8 cellular contexts compared by ENCODE assay signal in the genomic region with DNA sequence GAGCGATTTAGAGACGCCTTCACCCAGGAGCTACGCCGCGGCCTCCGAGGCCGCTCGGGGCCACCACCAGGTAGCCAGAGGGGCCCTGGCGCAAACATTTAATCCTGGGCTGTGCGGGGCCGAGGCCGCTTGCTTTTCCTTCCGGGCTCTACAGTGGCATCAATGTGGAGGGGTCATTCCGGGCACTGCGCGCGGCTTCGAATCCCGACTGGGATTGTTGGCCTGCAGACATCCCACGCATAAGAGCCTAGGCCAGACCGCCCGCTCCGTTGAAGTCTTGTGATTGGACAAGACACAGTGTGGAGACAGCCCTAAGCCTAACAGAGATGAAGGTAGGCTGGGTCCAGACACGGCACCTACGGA. TPM values are rescaled to one million over a fixed set of nuclear protein-coding genes. Genes with fewer than 3 reads are reported as not detected.
DNase-seq lines count a peak whose midpoint lies in the region; ATAC-seq and TF ChIP-seq lines count a peak whose summit lies in the region.

No MANE protein-coding gene starts in this region.

- ATAC-seq in HG03045 (IDR thresholded peaks at IDR 0.05; ENCODE audit: unreplicated experiment) (peak; percentile 14), SK-N-SH treated with all-trans-retinoic acid at 6 μM for 48 hours (peak; percentile 12), natural killer cell (peak in 1 of 3 donors; percentile 0)

- DNase-seq in NCI-H2171 (lab: John Stamatoyannopoulos, UW) (peak; percentile 2), NCI-H2171 treated with DMSO at 0.1 percent for 48 hours (lab: John Stamatoyannopoulos, UW) (no peak), natural killer cell (no peak), epidermal melanocyte (ENCODE audit: insufficient read length, low spot score) (no peak)
- no peak for DNase-seq in activated effector memory CD4-positive, alpha-beta T cell treated with Interleukin-2 at 50 U/mL for 16 hours

- peak overlapping the region; percentile 84 to 88 for H3K27ac ChIP-seq in esophagus (ENCODE audit: low read depth in 2 of 2, low read length in 1 of 2)

- H3K4me1 Mint-ChIP-seq in natural killer cell, result peaks cover 36 to 39% of the 10 kb centered on the region in 2 donors

- peak overlapping the region; percentile 90 to 98 for H3K27ac Mint-ChIP-seq in natural killer cell

- peaks cover 3 to 5% of the 10 kb centered on the region in 2 donors for H3K4me1 ChIP-seq in esophagus (ENCODE audit: control insufficient read depth in 2 of 2, insufficient read depth in 2 of 2, low read length in 1 of 2)

- peak overlapping the region; percentile 93 to 99 for H3K4me3 ChIP-seq in esophagus (ENCODE audit: low read depth in 1 of 2, low read length in 2 of 2)

- H3K27me3 ChIP-seq in esophagus (ENCODE audit: control insufficient read depth in 1 of 2, insufficient read depth in 2 of 2, low read length in 2 of 2), result no peaks in the 10 kb centered on the region

- peaks cover 3% of the 10 kb centered on the region in 2 donors for H3K36me3 ChIP-seq in esophagus (ENCODE audit: control insufficient read depth in 2 of 2, insufficient read depth in 2 of 2, low read length in 1 of 2)

- 0% methylated on average over 25 of the region's 25 CpGs for WGBS in esophagus, 2 donors

- TF ChIP-seq CTCF in natural killer cell (IDR thresholded peaks at IDR 0.05), result no peak

- H3K9me3 Mint-ChIP-seq in natural killer cell, result no peaks in the 10 kb centered on the region

- peak overlapping the region; percentile 98 for H3K4me3 Mint-ChIP-seq in natural killer cell

- intact Hi-C loops in natural killer cell (cut with micrococcal nuclease), result loop anchor here (1.0 kb wide), 3 partner anchors 76 to 375 kb away; a partner anchor contains a TSS

- no peaks in the 10 kb centered on the region for H3K9me3 ChIP-seq in esophagus (ENCODE audit: control insufficient read depth in 2 of 2, insufficient read depth in 1 of 2, low read depth in 1 of 2, low read length in 1 of 2)

- no peaks in the 10 kb centered on the region for H3K27me3 Mint-ChIP-seq in natural killer cell (ENCODE audit: low read depth in 2 of 2)

- peaks cover 3% of the 10 kb centered on the region for H3K36me3 Mint-ChIP-seq in natural killer cell

TF ChIP-seq in SK-N-SH treated with all-trans-retinoic acid at 6 μM for 48 hours, 23 proteins besides CTCF, POLR2A, EP300 and RAD21:
- TF ChIP-seq TCF4 (CRISPR knock-in tag; IDR thresholded peaks at IDR 0.05; ENCODE audit: borderline replicate concordance), result no peak
- TF ChIP-seq ISL1 (CRISPR knock-in tag; IDR thresholded peaks at IDR 0.05), result no peak
- TF ChIP-seq OSR1 (CRISPR knock-in tag; IDR thresholded peaks at IDR 0.05), result no peak
- no peak for TF ChIP-seq ESRRG (CRISPR knock-in tag; IDR thresholded peaks at IDR 0.05)
- TF ChIP-seq RARB (CRISPR knock-in tag; IDR thresholded peaks at IDR 0.05), result no peak
- TF ChIP-seq ZNF8 (CRISPR knock-in tag; IDR thresholded peaks at IDR 0.05), result no peak
- TF ChIP-seq, protein P1, sequence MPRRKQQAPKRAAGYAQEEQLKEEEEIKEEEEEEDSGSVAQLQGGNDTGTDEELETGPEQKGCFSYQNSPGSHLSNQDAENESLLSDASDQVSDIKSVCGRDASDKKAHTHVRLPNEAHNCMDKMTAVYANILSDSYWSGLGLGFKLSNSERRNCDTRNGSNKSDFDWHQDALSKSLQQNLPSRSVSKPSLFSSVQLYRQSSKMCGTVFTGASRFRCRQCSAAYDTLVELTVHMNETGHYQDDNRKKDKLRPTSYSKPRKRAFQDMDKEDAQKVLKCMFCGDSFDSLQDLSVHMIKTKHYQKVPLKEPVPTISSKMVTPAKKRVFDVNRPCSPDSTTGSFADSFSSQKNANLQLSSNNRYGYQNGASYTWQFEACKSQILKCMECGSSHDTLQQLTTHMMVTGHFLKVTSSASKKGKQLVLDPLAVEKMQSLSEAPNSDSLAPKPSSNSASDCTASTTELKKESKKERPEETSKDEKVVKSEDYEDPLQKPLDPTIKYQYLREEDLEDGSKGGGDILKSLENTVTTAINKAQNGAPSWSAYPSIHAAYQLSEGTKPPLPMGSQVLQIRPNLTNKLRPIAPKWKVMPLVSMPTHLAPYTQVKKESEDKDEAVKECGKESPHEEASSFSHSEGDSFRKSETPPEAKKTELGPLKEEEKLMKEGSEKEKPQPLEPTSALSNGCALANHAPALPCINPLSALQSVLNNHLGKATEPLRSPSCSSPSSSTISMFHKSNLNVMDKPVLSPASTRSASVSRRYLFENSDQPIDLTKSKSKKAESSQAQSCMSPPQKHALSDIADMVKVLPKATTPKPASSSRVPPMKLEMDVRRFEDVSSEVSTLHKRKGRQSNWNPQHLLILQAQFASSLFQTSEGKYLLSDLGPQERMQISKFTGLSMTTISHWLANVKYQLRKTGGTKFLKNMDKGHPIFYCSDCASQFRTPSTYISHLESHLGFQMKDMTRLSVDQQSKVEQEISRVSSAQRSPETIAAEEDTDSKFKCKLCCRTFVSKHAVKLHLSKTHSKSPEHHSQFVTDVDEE (CRISPR knock-in tag; IDR thresholded peaks at IDR 0.05), result no peak
- no peak for TF ChIP-seq ZC3H10 (CRISPR knock-in tag; IDR thresholded peaks at IDR 0.05)
- no peak for TF ChIP-seq GLIS3 (CRISPR knock-in tag; IDR thresholded peaks at IDR 0.05)
- TF ChIP-seq, protein P2, sequence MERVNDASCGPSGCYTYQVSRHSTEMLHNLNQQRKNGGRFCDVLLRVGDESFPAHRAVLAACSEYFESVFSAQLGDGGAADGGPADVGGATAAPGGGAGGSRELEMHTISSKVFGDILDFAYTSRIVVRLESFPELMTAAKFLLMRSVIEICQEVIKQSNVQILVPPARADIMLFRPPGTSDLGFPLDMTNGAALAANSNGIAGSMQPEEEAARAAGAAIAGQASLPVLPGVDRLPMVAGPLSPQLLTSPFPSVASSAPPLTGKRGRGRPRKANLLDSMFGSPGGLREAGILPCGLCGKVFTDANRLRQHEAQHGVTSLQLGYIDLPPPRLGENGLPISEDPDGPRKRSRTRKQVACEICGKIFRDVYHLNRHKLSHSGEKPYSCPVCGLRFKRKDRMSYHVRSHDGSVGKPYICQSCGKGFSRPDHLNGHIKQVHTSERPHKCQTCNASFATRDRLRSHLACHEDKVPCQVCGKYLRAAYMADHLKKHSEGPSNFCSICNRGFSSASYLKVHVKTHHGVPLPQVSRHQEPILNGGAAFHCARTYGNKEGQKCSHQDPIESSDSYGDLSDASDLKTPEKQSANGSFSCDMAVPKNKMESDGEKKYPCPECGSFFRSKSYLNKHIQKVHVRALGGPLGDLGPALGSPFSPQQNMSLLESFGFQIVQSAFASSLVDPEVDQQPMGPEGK (CRISPR knock-in tag; IDR thresholded peaks at IDR 0.05; ENCODE audit: borderline replicate concordance), result no peak
- TF ChIP-seq, protein P3, sequence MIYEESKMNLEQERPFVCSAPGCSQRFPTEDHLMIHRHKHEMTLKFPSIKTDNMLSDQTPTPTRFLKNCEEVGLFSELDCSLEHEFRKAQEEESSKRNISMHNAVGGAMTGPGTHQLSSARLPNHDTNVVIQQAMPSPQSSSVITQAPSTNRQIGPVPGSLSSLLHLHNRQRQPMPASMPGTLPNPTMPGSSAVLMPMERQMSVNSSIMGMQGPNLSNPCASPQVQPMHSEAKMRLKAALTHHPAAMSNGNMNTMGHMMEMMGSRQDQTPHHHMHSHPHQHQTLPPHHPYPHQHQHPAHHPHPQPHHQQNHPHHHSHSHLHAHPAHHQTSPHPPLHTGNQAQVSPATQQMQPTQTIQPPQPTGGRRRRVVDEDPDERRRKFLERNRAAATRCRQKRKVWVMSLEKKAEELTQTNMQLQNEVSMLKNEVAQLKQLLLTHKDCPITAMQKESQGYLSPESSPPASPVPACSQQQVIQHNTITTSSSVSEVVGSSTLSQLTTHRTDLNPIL (CRISPR knock-in tag; IDR thresholded peaks at IDR 0.05; ENCODE audit: low read depth), result no peak
- no peak for TF ChIP-seq ZNF565 (CRISPR knock-in tag; conservative IDR thresholded peaks at IDR 0.05; ENCODE audit: low read depth)
- no peak for TF ChIP-seq ARNTL (CRISPR knock-in tag; IDR thresholded peaks at IDR 0.05; ENCODE audit: borderline replicate concordance, low read depth)
- TF ChIP-seq, protein P4, sequence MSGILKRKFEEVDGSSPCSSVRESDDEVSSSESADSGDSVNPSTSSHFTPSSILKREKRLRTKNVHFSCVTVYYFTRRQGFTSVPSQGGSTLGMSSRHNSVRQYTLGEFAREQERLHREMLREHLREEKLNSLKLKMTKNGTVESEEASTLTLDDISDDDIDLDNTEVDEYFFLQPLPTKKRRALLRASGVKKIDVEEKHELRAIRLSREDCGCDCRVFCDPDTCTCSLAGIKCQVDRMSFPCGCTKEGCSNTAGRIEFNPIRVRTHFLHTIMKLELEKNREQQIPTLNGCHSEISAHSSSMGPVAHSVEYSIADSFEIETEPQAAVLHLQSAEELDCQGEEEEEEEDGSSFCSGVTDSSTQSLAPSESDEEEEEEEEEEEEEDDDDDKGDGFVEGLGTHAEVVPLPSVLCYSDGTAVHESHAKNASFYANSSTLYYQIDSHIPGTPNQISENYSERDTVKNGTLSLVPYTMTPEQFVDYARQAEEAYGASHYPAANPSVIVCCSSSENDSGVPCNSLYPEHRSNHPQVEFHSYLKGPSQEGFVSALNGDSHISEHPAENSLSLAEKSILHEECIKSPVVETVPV (CRISPR knock-in tag; IDR thresholded peaks at IDR 0.05), result no peak
- TF ChIP-seq ZFP3 (CRISPR knock-in tag; IDR thresholded peaks at IDR 0.05), result no peak
- TF ChIP-seq TOX (CRISPR knock-in tag; IDR thresholded peaks at IDR 0.05; ENCODE audit: borderline replicate concordance), result no peak
- no peak for TF ChIP-seq ZNF70 (CRISPR knock-in tag; IDR thresholded peaks at IDR 0.05)

RNA-seq across cellular contexts. Expression of a gene that starts 0.6 kb away (rescaled TPM):
- 10 to 100 TPM; 30.1 to 30.9 TPM for polyA plus RNA-seq in esophagus
- total RNA-seq in natural killer cell, result 10 to 100 TPM; 32.3 to 44.1 (median 37.5) TPM

RNA-seq across cellular contexts. Expression of a gene that starts 25.7 kb away (rescaled TPM):
- polyA plus RNA-seq in esophagus, result 1 to 10 TPM; 2.2 to 3.6 TPM
- 1 to 10 TPM; 2.2 to 2.3 (median 2.2) TPM for total RNA-seq in natural killer cell
